Comparison of ENCODE assay signal across 1 cellular context in genomic region chr20:14344746-14345145, GRCh38.
TF ChIP-seq lines count a peak whose summit lies in the region.

No MANE protein-coding gene starts in this region.

TF ChIP-seq in HepG2, 621 proteins besides CTCF, POLR2A, EP300 and RAD21 (continued from another document):
- TF ChIP-seq ZNF484 (CRISPR knock-in tag; IDR thresholded peaks at IDR 0.05; ENCODE audit: borderline replicate concordance, low read depth) (no peak), ZNF83 (CRISPR knock-in tag; IDR thresholded peaks at IDR 0.05; ENCODE audit: borderline replicate concordance) (no peak), ZNF720 (CRISPR knock-in tag; IDR thresholded peaks at IDR 0.05) (no peak), RFX3 (CRISPR knock-in tag; IDR thresholded peaks at IDR 0.05) (no peak), KLF11 (CRISPR knock-in tag; IDR thresholded peaks at IDR 0.05) (no peak), NKX3-1 (CRISPR knock-in tag; IDR thresholded peaks at IDR 0.05) (no peak), ZNF709 (CRISPR knock-in tag; IDR thresholded peaks at IDR 0.05) (no peak), ZNF260 (CRISPR knock-in tag; IDR thresholded peaks at IDR 0.05; ENCODE audit: borderline replicate concordance, low read depth) (no peak), ZBTB7A (CRISPR knock-in tag; IDR thresholded peaks at IDR 0.05) (no peak), GATAD2A (CRISPR knock-in tag; IDR thresholded peaks at IDR 0.05) (no peak), DBP (CRISPR knock-in tag; IDR thresholded peaks at IDR 0.05; ENCODE audit: not compliant biosample characterization) (no peak)
